Comparison of ENCODE assay signal across 17 cellular contexts in the genomic region with DNA sequence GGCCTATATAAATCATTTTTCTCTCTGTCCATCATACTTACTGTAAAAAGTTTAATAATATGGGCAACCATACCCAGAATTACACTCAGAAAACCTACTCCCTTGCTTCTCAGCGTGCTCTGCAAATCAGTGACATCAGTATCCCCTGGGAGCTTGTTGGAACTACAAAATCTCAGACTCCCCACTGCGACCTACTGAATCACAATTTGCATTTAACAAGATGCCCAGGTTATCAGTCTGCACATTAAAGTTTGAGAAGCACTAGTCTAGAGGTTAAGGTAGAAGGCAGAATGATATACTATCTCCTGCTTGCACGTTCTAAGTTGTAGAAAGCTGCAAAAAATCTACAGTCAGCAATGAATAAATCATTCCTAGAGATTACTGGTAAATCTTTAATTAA.
DNase-seq lines count a peak whose midpoint lies in the region; ATAC-seq and TF ChIP-seq lines count a peak whose summit lies in the region.
"Had no signal": no experiment of that assay in that cellular context is flagged by ENCODE, and none has a peak within 500 bp of the region (broad histone marks: within the 10 kb centered on the region; RNA-seq: fewer than 3 reads in every experiment).

No MANE protein-coding gene starts in this region.

- H3K9me2 ChIP-seq in GM23248 (ENCODE audit: insufficient read depth) = peaks cover 7% of the 10 kb centered on the region

- H3K9ac ChIP-seq in GM23248 = no peak overlapping the region
- H3K9ac ChIP-seq: BLaER1 treated with 17β-estradiol and CSF1 and Interleukin-3, amounts not matched to agents 10 nM and 100 nM had no signal

- peaks cover 6% of the 10 kb centered on the region; the same call in 1 of the 2 replicates for H3K79me2 ChIP-seq in GM23248 (ENCODE audit: insufficient read depth)

- H3K4me1 ChIP-seq in GM23248 (ENCODE audit: insufficient read depth) = no peaks in the 10 kb centered on the region
- H3K4me1 ChIP-seq: BLaER1 treated with 17β-estradiol and CSF1 and Interleukin-3, amounts not matched to agents 10 nM and 100 nM had no signal

- peak; percentile 39 for DNase-seq in DMS 273 (lab: John Stamatoyannopoulos, UW; ENCODE audit: unreplicated experiment)
- DNase-seq in DMS 273 treated with DMSO at 0.1 percent for 48 hours (lab: John Stamatoyannopoulos, UW) = no peak
- DNase-seq in H7 = peak; percentile 13
- DNase-seq in brain microvascular endothelial cell = peak; percentile 49
- no peak for DNase-seq in GM23248
- DNase-seq in NCI-H446 (lab: John Stamatoyannopoulos, UW) = no peak
- no peak for DNase-seq in NK-92 treated with Interleukin-12 subunit alpha and Interleukin-12 subunit beta, amount 100 ng/mL, for 24 hours (lab: John Stamatoyannopoulos, UW)
- DNase-seq: ACHN; CD4-positive, CD25-positive, alpha-beta regulatory T cell; DMS79; H9; HFFc6; Karpas-422 had no signal

- H3K27ac ChIP-seq in brain microvascular endothelial cell = no peak overlapping the region
- H3K27ac ChIP-seq in GM23248 = no peak overlapping the region
- H3K27ac ChIP-seq: 22Rv1; BLaER1 treated with 17β-estradiol and CSF1 and Interleukin-3, amounts not matched to agents 10 nM and 100 nM had no signal

- H3K27me3 ChIP-seq in H7 (ENCODE audit: control insufficient read depth, insufficient read depth, low read length) (no peaks in the 10 kb centered on the region), brain microvascular endothelial cell (replicated peaks) (no peaks in the 10 kb centered on the region), GM23248 (replicated peaks; ENCODE audit: insufficient read depth) (no peaks in the 10 kb centered on the region)
- H3K27me3 ChIP-seq: BLaER1 treated with 17β-estradiol and CSF1 and Interleukin-3, amounts not matched to agents 10 nM and 100 nM had no signal

- TF ChIP-seq CTCF in brain microvascular endothelial cell (IDR thresholded peaks at IDR 0.05; ENCODE audit: low read depth, low read length, missing control alignments) = no peak

- no peak overlapping the region for H3K4me3 ChIP-seq in H7 (ENCODE audit: insufficient read depth, low read depth, low read length)
- H3K4me3 ChIP-seq in brain microvascular endothelial cell (ENCODE audit: low read depth, low read length) = no peak overlapping the region
- no peak overlapping the region for H3K4me3 ChIP-seq in GM23248
- H3K4me3 ChIP-seq: BLaER1 treated with 17β-estradiol and CSF1 and Interleukin-3, amounts not matched to agents 10 nM and 100 nM; K562 had no signal

- in situ Hi-C loops in brain microvascular endothelial cell (cut with HindIII; ENCODE audit: low pct_ligation_motif_present, low sequenced_read_pairs) = no loop called here
- in situ Hi-C loops in GM23248 (cut with MboI) = no loop called here

- no peaks in the 10 kb centered on the region for H3F3A ChIP-seq in GM23248 (ENCODE audit: insufficient read depth)

- H3K9me3 ChIP-seq in GM23248 (ENCODE audit: low read depth) = no peaks in the 10 kb centered on the region
- H3K9me3 ChIP-seq: BLaER1 treated with 17β-estradiol and CSF1 and Interleukin-3, amounts not matched to agents 10 nM and 100 nM had no signal

- no peaks in the 10 kb centered on the region for H3K36me3 ChIP-seq in H7 (replicated peaks; ENCODE audit: control insufficient read depth, insufficient read depth, low read length)
- no peaks in the 10 kb centered on the region for H3K36me3 ChIP-seq in brain microvascular endothelial cell (replicated peaks)
- no peaks in the 10 kb centered on the region for H3K36me3 ChIP-seq in GM23248 (ENCODE audit: low read depth)
- H3K36me3 ChIP-seq: BLaER1 treated with 17β-estradiol and CSF1 and Interleukin-3, amounts not matched to agents 10 nM and 100 nM had no signal

- H3K4me2 ChIP-seq in GM23248 (ENCODE audit: unreplicated experiment) = no peak overlapping the region
- H3K4me2 ChIP-seq: BLaER1 treated with 17β-estradiol and CSF1 and Interleukin-3, amounts not matched to agents 10 nM and 100 nM had no signal

- 90% methylated on average over 3 of the region's 3 CpGs for WGBS in GM23248 (ENCODE audit: low coverage in 1 of 2, low lambda C conversion rate in 2 of 2, missing lambda C conversion rate in 2 of 2), 2 experiments

- no peak overlapping the region for H2AFZ ChIP-seq in GM23248

- 0 out of 2 replicates have a peak, but pooled peaks cover 4% of the 10 kb centered on the region for H4K20me1 ChIP-seq in GM23248 (ENCODE audit: insufficient read depth)
- H4K20me1 ChIP-seq: BLaER1 treated with 17β-estradiol and CSF1 and Interleukin-3, amounts not matched to agents 10 nM and 100 nM had no signal

- ATAC-seq in HG02981 (IDR thresholded peaks at IDR 0.05; ENCODE audit: unreplicated experiment) = no peak
- ATAC-seq: K562 had no signal

Comparison
In these comparisons a context has a peak if more than half of its experiments do, and no peak if none do; other contexts are left out.
1. DNase-seq: peak in DMS 273 (single experiment), H7 (single experiment) and brain microvascular endothelial cell (single experiment); none in DMS 273 treated with DMSO at 0.1 percent for 48 hours (single experiment), GM23248 (single experiment), NCI-H446 (0 of 2) and NK-92 treated with Interleukin-12 subunit alpha and Interleukin-12 subunit beta, amount 100 ng/mL, for 24 hours (single experiment).